Comparison of ENCODE assay signal across 1 cellular context in genomic region chr3:196202516-196202970, GRCh38.
A peak's percentile ranks its signal among the peaks of the same experiment; 100 is the strongest.
TF ChIP-seq lines count a peak whose summit lies in the region.

No MANE protein-coding gene starts in this region.

TF ChIP-seq in GM12878, 131 proteins besides CTCF, POLR2A, EP300 and RAD21:
- TF ChIP-seq RUNX3 (IDR thresholded peaks at IDR 0.05; ENCODE audit: low read length) (peak; percentile 33; the same call in 1 of the 2 replicates), RAD51 (IDR thresholded peaks at IDR 0.05) (no peak)
- TF ChIP-seq, protein P1, sequence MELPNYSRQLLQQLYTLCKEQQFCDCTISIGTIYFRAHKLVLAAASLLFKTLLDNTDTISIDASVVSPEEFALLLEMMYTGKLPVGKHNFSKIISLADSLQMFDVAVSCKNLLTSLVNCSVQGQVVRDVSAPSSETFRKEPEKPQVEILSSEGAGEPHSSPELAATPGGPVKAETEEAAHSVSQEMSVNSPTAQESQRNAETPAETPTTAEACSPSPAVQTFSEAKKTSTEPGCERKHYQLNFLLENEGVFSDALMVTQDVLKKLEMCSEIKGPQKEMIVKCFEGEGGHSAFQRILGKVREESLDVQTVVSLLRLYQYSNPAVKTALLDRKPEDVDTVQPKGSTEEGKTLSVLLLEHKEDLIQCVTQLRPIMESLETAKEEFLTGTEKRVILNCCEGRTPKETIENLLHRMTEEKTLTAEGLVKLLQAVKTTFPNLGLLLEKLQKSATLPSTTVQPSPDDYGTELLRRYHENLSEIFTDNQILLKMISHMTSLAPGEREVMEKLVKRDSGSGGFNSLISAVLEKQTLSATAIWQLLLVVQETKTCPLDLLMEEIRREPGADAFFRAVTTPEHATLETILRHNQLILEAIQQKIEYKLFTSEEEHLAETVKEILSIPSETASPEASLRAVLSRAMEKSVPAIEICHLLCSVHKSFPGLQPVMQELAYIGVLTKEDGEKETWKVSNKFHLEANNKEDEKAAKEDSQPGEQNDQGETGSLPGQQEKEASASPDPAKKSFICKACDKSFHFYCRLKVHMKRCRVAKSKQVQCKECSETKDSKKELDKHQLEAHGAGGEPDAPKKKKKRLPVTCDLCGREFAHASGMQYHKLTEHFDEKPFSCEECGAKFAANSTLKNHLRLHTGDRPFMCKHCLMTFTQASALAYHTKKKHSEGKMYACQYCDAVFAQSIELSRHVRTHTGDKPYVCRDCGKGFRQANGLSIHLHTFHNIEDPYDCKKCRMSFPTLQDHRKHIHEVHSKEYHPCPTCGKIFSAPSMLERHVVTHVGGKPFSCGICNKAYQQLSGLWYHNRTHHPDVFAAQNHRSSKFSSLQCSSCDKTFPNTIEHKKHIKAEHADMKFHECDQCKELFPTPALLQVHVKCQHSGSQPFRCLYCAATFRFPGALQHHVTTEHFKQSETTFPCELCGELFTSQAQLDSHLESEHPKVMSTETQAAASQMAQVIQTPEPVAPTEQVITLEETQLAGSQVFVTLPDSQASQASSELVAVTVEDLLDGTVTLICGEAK (IDR thresholded peaks at IDR 0.05; ENCODE audit: borderline replicate concordance) = no peak
